ENCODE assay signal across 21 cellular contexts in genomic region chr2:159803235-159803962, GRCh38.
"Had no signal": no experiment of that assay in that cellular context is flagged by ENCODE, and none has a peak within 500 bp of the region (broad histone marks: within the 10 kb centered on the region; RNA-seq: fewer than 3 reads in every experiment).

No MANE protein-coding gene starts in this region.

- H2AFZ ChIP-seq: neural progenitor cell had no signal

- H3K4me3 ChIP-seq: lung, neural progenitor cell, psoas muscle, sigmoid colon, skin epidermis, suprapubic skin, thyroid gland had no signal

- H3K4me3 Mint-ChIP-seq: dendritic cell treated with granulocyte-macrophage colony-stimulating factor and Interleukin-4, amounts not matched to agents 40 ng/mL and 50 ng/mL, for 4 days; natural killer cell treated with Interleukin-12 subunit alpha and Interleukin-12 subunit beta and Interleukin-15 and Interleukin-18, amount 100 ng/mL, for 72 hours; neural progenitor cell; type B pancreatic cell had no signal

- FAIRE-seq: colon, urothelium cell line had no signal

- H3K4me1 ChIP-seq: foreskin keratinocyte, neural progenitor cell, suprapubic skin, thyroid gland had no signal

- H3K9me3 ChIP-seq: psoas muscle, sigmoid colon, suprapubic skin, thyroid gland had no signal

- H3K9me3 Mint-ChIP-seq: dendritic cell treated with granulocyte-macrophage colony-stimulating factor and Interleukin-4, amounts not matched to agents 40 ng/mL and 50 ng/mL, for 4 days; natural killer cell treated with Interleukin-12 subunit alpha and Interleukin-12 subunit beta and Interleukin-15 and Interleukin-18, amount 100 ng/mL, for 72 hours; neural progenitor cell; type B pancreatic cell had no signal

- ATAC-seq: foreskin keratinocyte, left colon, left ventricle myocardium superior, psoas muscle had no signal

- DNase-seq: foreskin keratinocyte; left colon; left ventricle myocardium superior; mesenchymal stem cell; midbrain; occipital lobe; psoas muscle; sigmoid colon; stimulated activated CD4-positive, alpha-beta T cell treated with anti-CD3 and anti-CD28 coated beads, Interleukin-2, amount 100 ng/mL, for 24 hours; stimulated activated CD4-positive, alpha-beta T cell treated with anti-CD3 and anti-CD28 coated beads, Interleukin-4, amount 100 ng/mL, for 4 hours; stimulated activated naive CD4-positive, alpha-beta T cell; thyroid gland had no signal

- H3K9ac ChIP-seq: neural progenitor cell had no signal

- H3K36me3 ChIP-seq: neural progenitor cell, sigmoid colon, suprapubic skin, thyroid gland had no signal

- H3K27ac Mint-ChIP-seq: natural killer cell treated with Interleukin-12 subunit alpha and Interleukin-12 subunit beta and Interleukin-15 and Interleukin-18, amount 100 ng/mL, for 72 hours; neural progenitor cell; type B pancreatic cell had no signal

- H3K27me3 Mint-ChIP-seq: dendritic cell treated with granulocyte-macrophage colony-stimulating factor and Interleukin-4, amounts not matched to agents 40 ng/mL and 50 ng/mL, for 4 days had no signal

- H3K36me3 Mint-ChIP-seq: neural progenitor cell, type B pancreatic cell had no signal

- H3K4me2 ChIP-seq: neural progenitor cell had no signal

- H3K27ac ChIP-seq: foreskin keratinocyte, neural progenitor cell, psoas muscle, sigmoid colon, suprapubic skin, thyroid gland had no signal

- H3K27me3 ChIP-seq: sigmoid colon, suprapubic skin, thyroid gland had no signal
